31 cellular contexts compared by ENCODE assay signal in genomic region chr7:29857654-29858053, GRCh38. TPM values are rescaled to one million over a fixed set of nuclear protein-coding genes. Genes with fewer than 3 reads are reported as not detected.
"Had no signal": no experiment of that assay in that cellular context is flagged by ENCODE, and none has a peak within 500 bp of the region (broad histone marks: within the 10 kb centered on the region; RNA-seq: fewer than 3 reads in every experiment).

No MANE protein-coding gene starts in this region.

- H3K27ac ChIP-seq: body of pancreas, breast epithelium, Peyer's patch, SJSA1 had no signal

- ATAC-seq: activated CD8-positive, alpha-beta T cell treated with anti-CD3 and anti-CD28 coated beads for 36 hours; activated T-cell treated with anti-CD3 and anti-CD28 coated beads, Interleukin-2, amount 50 U/mL, for 72 hours; activated T-helper 17 cell treated with anti-CD3 and anti-CD28 coated beads, Interleukin-2, amount 50 U/mL, for 72 hours; body of pancreas; K562 had no signal

- H3K9me3 ChIP-seq: body of pancreas, breast epithelium, Peyer's patch, SJSA1, SK-N-SH had no signal

- H3K4me3 ChIP-seq: body of pancreas, breast epithelium, K562, Peyer's patch, SJSA1 had no signal

- H3K4me2 ChIP-seq: SK-N-SH had no signal

- H3K27me3 ChIP-seq: body of pancreas, breast epithelium, Peyer's patch had no signal

- DNase-seq: activated CD4-positive, alpha-beta T cell treated with anti-CD3 and anti-CD28 coated beads, Interleukin-2, amount 10 ng/mL, durations not matched to agents 24 days and 14 days; activated CD4-positive, alpha-beta T cell treated with anti-CD3 and anti-CD28 coated beads, Interleukin-2, amount 50 U/mL, for 4 hours; activated CD8-positive, alpha-beta T cell treated with anti-CD3 and anti-CD28 coated beads for 36 hours; activated effector memory CD4-positive, alpha-beta T cell treated with anti-CD3 and anti-CD28 coated beads, Interleukin-2, amount 50 U/mL, for 16 hours; activated naive CD4-positive, alpha-beta T cell treated with Interleukin-2 at 50 U/mL for 16 hours; activated naive CD8-positive, alpha-beta T cell treated with anti-CD3 and anti-CD28 coated beads, Interleukin-2, amount 10 ng/mL, durations not matched to agents 7 days and 5 days; activated T-cell treated with anti-CD3 and anti-CD28 coated beads, Interleukin-2, amount 50 U/mL, for 1 hour; activated T-cell treated with anti-CD3 and anti-CD28 coated beads, Interleukin-2, amount 50 U/mL, for 72 hours; amygdala; body of pancreas; IMR-90; NCI-H1092 treated with DMSO at 0.1 percent for 48 hours; NCI-H1417; NCI-H146; NCI-H187; NCI-H2081; NCI-H2171 treated with DMSO at 0.1 percent for 48 hours; NCI-H446; NCI-H510A treated with DMSO at 0.1 percent for 48 hours; NCI-H69; NCI-H82; Peyer's patch; RPMI8226; SHP77 treated with DMSO at 0.1 percent for 48 hours; SK-N-SH had no signal

- H3K4me1 ChIP-seq: breast epithelium, Peyer's patch had no signal

- H3K9ac ChIP-seq: SK-N-SH had no signal

- H3K9me2 ChIP-seq: SK-N-SH had no signal

- H3K36me3 ChIP-seq: breast epithelium, Peyer's patch, SJSA1 had no signal

RNA-seq across cellular contexts. Expression of gene WIPF3, which starts 51.3 kb away (rescaled TPM):
- total RNA-seq: activated CD4-positive, alpha-beta T cell treated with anti-CD3 and anti-CD28 coated beads, Interleukin-2, amount 10 ng/mL, durations not matched to agents 24 days and 14 days; activated CD8-positive, alpha-beta memory T cell treated with anti-CD3 and anti-CD28 coated beads for 36 hours; activated CD8-positive, alpha-beta T cell treated with anti-CD3 and anti-CD28 coated beads for 36 hours; activated naive CD8-positive, alpha-beta T cell treated with anti-CD3 and anti-CD28 coated beads, Interleukin-2, amount 10 ng/mL, durations not matched to agents 7 days and 5 days; activated T-cell treated with anti-CD3 and anti-CD28 coated beads, Interleukin-2, amount 50 U/mL, for 72 hours; activated T-helper 17 cell treated with anti-CD3 and anti-CD28 coated beads, Interleukin-2, amount 50 U/mL, for 72 hours; IMR-90; M059J; SJSA1 had no signal
- polyA plus RNA-seq: IMR-90 had no signal
